ENCODE assay signal across 24 cellular contexts in the genomic region with DNA sequence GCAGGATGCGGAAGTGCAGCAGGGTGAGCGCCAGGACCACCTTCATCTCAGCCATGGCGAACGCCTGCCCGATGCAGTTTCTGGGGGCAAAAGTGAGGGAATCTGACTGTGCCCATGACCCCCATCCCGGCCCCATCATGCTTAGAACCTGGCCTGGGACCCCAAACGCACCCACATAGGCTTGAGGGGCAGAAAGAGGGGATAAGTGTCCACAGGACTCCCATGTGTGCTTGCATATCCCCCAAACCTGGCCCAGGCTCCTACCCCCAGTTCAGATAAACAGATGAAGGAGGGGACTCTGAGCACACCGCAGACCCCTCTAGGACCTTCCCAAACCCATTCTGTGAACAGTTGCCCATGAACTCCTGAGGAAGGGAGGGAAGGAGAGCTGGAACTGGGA. TPM values are rescaled to one million over a fixed set of nuclear protein-coding genes. Genes with fewer than 3 reads are reported as not detected.
"Had no signal": no experiment of that assay in that cellular context is flagged by ENCODE, and none has a peak within 500 bp of the region (broad histone marks: within the 10 kb centered on the region; RNA-seq: fewer than 3 reads in every experiment).

No MANE protein-coding gene starts in this region.

- H3K27ac ChIP-seq: HL-60, KMS-11, RWPE1 had no signal

- H3K4me3 ChIP-seq: K562 had no signal

- H3K4me1 Mint-ChIP-seq: IgD-negative memory B cell had no signal

- H3K9ac ChIP-seq: KMS-11, SK-N-SH had no signal

- DNase-seq: Kasumi-1, MM.1S, NCI-H1092 treated with DMSO at 0.1 percent for 48 hours, NCI-H1436, NCI-H187, NCI-H2029, NCI-H2081 treated with DMSO at 0.1 percent for 48 hours, NCI-H2171, NCI-H226, NCI-H446, NCI-H510A, NCI-H524 treated with DMSO at 0.1 percent for 48 hours, NCI-H69, NCI-H774, PC-3, SHP77, SK-N-SH had no signal

- H3K4me2 ChIP-seq: KMS-11, SK-N-SH had no signal

- H3K36me3 Mint-ChIP-seq: IgD-negative memory B cell had no signal

- H3K9me3 ChIP-seq: SK-N-SH had no signal

- H3K4me3 Mint-ChIP-seq: IgD-negative memory B cell had no signal

- H3K27ac Mint-ChIP-seq: IgD-negative memory B cell had no signal

RNA-seq across cellular contexts. Expression of a gene that starts 16.0 kb away (rescaled TPM):
- total RNA-seq: PC-3, SK-MEL-5 had no signal
- polyA plus RNA-seq: IgD-negative memory B cell, SK-N-SH had no signal

RNA-seq across cellular contexts. Expression of a gene that starts 20.5 kb away (rescaled TPM):
- total RNA-seq: K562 had no signal
- polyA plus RNA-seq: IgD-negative memory B cell had no signal

RNA-seq across cellular contexts. Expression of a gene that starts 35.0 kb away (rescaled TPM):
- total RNA-seq: K562, M059J, PC-3, SK-MEL-5 had no signal
- polyA plus RNA-seq: IgD-negative memory B cell, K562, SK-N-SH had no signal
